Comparison of ENCODE assay signal across 1 cellular context in the genomic region with DNA sequence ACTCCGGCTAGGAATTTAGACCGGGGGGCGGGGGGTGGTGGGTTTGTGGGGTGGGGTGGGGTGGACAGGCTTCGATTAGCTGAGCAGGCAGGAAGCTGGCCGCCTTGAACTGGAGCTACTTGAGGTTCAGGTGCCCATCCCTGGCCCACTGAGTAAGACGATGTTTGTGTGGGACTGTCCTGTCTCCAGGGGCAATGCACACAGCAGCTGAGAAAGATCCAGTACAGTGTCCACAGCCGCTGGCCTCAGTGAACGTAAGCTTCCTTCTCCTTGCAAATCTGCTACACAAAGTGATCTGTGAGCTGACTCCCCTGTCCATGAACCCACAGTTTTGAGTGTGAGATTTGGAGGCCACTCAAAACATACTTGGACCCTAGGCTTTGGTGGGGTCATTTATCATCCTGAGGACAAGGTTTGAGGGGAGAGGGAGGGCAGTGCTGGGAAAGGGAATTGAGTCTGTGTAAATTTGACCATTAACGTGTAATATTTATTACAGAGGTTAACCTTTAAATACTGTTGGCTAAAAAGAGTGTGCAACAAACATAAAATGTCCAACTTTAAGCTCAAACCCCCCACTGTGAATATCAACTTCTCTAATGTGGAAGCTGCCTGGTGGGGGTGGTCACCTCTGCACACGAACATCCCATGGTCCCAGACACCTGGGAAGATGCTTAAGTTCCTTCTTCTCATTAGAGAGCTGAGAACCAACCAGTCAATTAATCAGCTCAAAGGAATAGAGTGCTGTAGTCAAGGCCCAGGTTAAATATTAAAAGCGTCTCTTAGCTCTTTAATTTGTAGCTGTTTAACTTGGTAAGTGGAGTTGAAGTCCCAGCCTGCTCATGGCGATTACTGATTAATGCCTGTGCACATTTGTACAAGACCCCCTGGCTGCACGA.
TF ChIP-seq lines count a peak whose summit lies in the region.

No MANE protein-coding gene starts in this region.

TF ChIP-seq in H1, 55 proteins besides CTCF, POLR2A, EP300 and RAD21:
- TF ChIP-seq POU5F1 (IDR thresholded peaks at IDR 0.05; ENCODE audit: low read depth, low read length) (no peak), SRF (IDR thresholded peaks at IDR 0.05; ENCODE audit: low read depth, low read length) (no peak), SUZ12 (IDR thresholded peaks at IDR 0.05; ENCODE audit: low read length) (no peak), RXRA (IDR thresholded peaks at IDR 0.05; ENCODE audit: insufficient read depth, low read depth, low read length) (no peak), SIN3A (conservative IDR thresholded peaks at IDR 0.05 in 1 of 2, IDR thresholded peaks at IDR 0.05 in 1 of 2; ENCODE audit: low read depth in 1 of 2, low read length in 2 of 2) (no peak), CHD1 (IDR thresholded peaks at IDR 0.05; ENCODE audit: low read depth, low read length) (no peak)
